In the genomic region with DNA sequence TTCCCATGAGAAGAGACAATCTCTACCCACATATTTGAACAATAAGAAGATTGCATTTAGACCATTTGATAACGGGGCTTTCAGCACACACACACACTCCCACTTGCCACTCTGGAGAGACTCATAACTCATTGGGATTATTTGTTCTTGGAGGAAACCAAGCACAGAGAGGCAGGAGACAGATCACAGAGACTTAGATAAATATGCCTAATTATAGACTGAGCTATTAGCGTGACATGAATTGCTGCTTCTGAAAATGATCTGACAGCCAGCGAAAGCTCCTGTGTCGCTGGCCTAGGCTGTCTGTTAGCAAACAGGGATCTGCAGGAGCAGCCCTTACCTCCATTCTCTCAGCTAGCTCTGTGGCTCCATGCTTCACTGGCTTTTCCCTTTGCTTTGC, we compare ENCODE assay signal across 20 cellular contexts.
DNase-seq lines count a peak whose midpoint lies in the region; TF ChIP-seq lines count a peak whose summit lies in the region.
"Had no signal": no experiment of that assay in that cellular context is flagged by ENCODE, and none has a peak within 500 bp of the region (broad histone marks: within the 10 kb centered on the region; RNA-seq: fewer than 3 reads in every experiment).

No MANE protein-coding gene starts in this region.

- H3F3A ChIP-seq in neural cell (ENCODE audit: insufficient read depth, low read length, poor library complexity, severe bottlenecking): no peaks in the 10 kb centered on the region

- H3K36me3 ChIP-seq in neural cell (ENCODE audit: insufficient read depth, low read length) (no peaks in the 10 kb centered on the region), breast epithelium (no peaks in the 10 kb centered on the region)
- H3K36me3 ChIP-seq: neutrophil, tibial nerve had no signal

- H3K9ac ChIP-seq in neural cell (ENCODE audit: low read length): peak overlapping the region; percentile 53

- TF ChIP-seq RAD21 in neural cell (conservative IDR thresholded peaks at IDR 0.05): peak; percentile 36

- intact Hi-C loops in breast epithelium (cut with DNase I; ENCODE audit: low total_unique reads): no loop called here

- H3K27me3 ChIP-seq in neural cell (ENCODE audit: insufficient read depth, low read depth, low read length) (no peaks in the 10 kb centered on the region), breast epithelium (no peaks in the 10 kb centered on the region)
- H3K27me3 ChIP-seq: neutrophil, tibial nerve had no signal

- peak overlapping the region; percentile 63 for H3K4me2 ChIP-seq in neural cell (ENCODE audit: low read length)

- H3K27ac ChIP-seq in neural cell (ENCODE audit: low read length): peak overlapping the region; percentile 89
- no peak overlapping the region for H3K27ac ChIP-seq in breast epithelium
- H3K27ac ChIP-seq: C4-2B, epithelial cell of prostate, neutrophil, tibial nerve had no signal

- no peaks in the 10 kb centered on the region for H3K9me3 ChIP-seq in neural cell (ENCODE audit: low read length)
- peaks cover 10 to 15% of the 10 kb centered on the region in 2 donors for H3K9me3 ChIP-seq in breast epithelium
- H3K9me3 ChIP-seq: mucosa of descending colon had no signal

- TF ChIP-seq CTCF in neural cell (IDR thresholded peaks at IDR 0.05; ENCODE audit: poor library complexity, severe bottlenecking) (no peak), breast epithelium (IDR thresholded peaks at IDR 0.05) (no peak)

- H3K4me1 ChIP-seq in breast epithelium: no peaks in the 10 kb centered on the region
- H3K4me1 ChIP-seq: tibial nerve had no signal

- peak; percentile 88 for TF ChIP-seq EP300 in neural cell (conservative IDR thresholded peaks at IDR 0.05; ENCODE audit: poor library complexity, severe bottlenecking)

- no peaks in the 10 kb centered on the region for H4K20me1 ChIP-seq in neural cell (ENCODE audit: insufficient read depth)

- DNase-seq in NCI-H2029 treated with DMSO at 0.1 percent for 48 hours (lab: John Stamatoyannopoulos, UW) (peak; percentile 17), NCI-H2029 (lab: John Stamatoyannopoulos, UW) (no peak), NCI-H2081 treated with DMSO at 0.1 percent for 48 hours (lab: John Stamatoyannopoulos, UW) (peak; percentile 91), SHP77 treated with DMSO at 0.1 percent for 48 hours (lab: John Stamatoyannopoulos, UW) (peak; percentile 91), NCI-H2107 treated with DMSO at 0.1 percent for 48 hours (lab: John Stamatoyannopoulos, UW; ENCODE audit: unreplicated experiment) (no peak), breast epithelium (ENCODE audit: low spot score in 2 of 2) (no peak)
- no peak for DNase-seq in stimulated activated CD4-positive, alpha-beta T cell treated with anti-CD3 and anti-CD28 coated beads, Interleukin-2, amount 100 ng/mL, for 24 hours
- DNase-seq: 8988T; activated CD8-positive, alpha-beta T cell treated with anti-CD3 and anti-CD28 coated beads, Interleukin-2, amount 10 ng/mL, durations not matched to agents 7 days and 5 days; activated naive CD8-positive, alpha-beta T cell treated with anti-CD3 and anti-CD28 coated beads for 36 hours; activated T-cell treated with anti-CD3 and anti-CD28 coated beads, Interleukin-2, amount 50 U/mL, for 48 hours; foreskin melanocyte; mucosa of descending colon; stimulated activated naive CD4-positive, alpha-beta T cell; T-helper 17 cell had no signal

- H3K79me2 ChIP-seq in neural cell (replicated peaks; ENCODE audit: insufficient read depth, low read length): no peaks in the 10 kb centered on the region

- H3K9me2 ChIP-seq in neural cell (ENCODE audit: insufficient read depth, low read length): no peaks in the 10 kb centered on the region

- no peak for TF ChIP-seq POLR2A in breast epithelium (IDR thresholded peaks at IDR 0.05)

- peak overlapping the region; percentile 46 for H3K4me3 ChIP-seq in neural cell (ENCODE audit: low read length)
- H3K4me3 ChIP-seq in breast epithelium: no peak overlapping the region
- H3K4me3 ChIP-seq: mucosa of descending colon, tibial nerve had no signal

- H2AFZ ChIP-seq in neural cell (ENCODE audit: low read depth, low read length): no peak overlapping the region

TF ChIP-seq in neural cell, 6 proteins besides CTCF, POLR2A, EP300 and RAD21:
- TF ChIP-seq EZH2 (IDR thresholded peaks at IDR 0.05; ENCODE audit: borderline replicate concordance, insufficient read depth, low read length, poor library complexity, severe bottlenecking): no peak
- TF ChIP-seq MXI1 (conservative IDR thresholded peaks at IDR 0.05; ENCODE audit: poor library complexity, severe bottlenecking): no peak
- peak; percentile 19 for TF ChIP-seq SMC3 (conservative IDR thresholded peaks at IDR 0.05; ENCODE audit: poor library complexity)
- no peak for TF ChIP-seq TAF1 (IDR thresholded peaks at IDR 0.05; ENCODE audit: low read depth)
- TF ChIP-seq, protein P1, sequence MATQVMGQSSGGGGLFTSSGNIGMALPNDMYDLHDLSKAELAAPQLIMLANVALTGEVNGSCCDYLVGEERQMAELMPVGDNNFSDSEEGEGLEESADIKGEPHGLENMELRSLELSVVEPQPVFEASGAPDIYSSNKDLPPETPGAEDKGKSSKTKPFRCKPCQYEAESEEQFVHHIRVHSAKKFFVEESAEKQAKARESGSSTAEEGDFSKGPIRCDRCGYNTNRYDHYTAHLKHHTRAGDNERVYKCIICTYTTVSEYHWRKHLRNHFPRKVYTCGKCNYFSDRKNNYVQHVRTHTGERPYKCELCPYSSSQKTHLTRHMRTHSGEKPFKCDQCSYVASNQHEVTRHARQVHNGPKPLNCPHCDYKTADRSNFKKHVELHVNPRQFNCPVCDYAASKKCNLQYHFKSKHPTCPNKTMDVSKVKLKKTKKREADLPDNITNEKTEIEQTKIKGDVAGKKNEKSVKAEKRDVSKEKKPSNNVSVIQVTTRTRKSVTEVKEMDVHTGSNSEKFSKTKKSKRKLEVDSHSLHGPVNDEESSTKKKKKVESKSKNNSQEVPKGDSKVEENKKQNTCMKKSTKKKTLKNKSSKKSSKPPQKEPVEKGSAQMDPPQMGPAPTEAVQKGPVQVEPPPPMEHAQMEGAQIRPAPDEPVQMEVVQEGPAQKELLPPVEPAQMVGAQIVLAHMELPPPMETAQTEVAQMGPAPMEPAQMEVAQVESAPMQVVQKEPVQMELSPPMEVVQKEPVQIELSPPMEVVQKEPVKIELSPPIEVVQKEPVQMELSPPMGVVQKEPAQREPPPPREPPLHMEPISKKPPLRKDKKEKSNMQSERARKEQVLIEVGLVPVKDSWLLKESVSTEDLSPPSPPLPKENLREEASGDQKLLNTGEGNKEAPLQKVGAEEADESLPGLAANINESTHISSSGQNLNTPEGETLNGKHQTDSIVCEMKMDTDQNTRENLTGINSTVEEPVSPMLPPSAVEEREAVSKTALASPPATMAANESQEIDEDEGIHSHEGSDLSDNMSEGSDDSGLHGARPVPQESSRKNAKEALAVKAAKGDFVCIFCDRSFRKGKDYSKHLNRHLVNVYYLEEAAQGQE (IDR thresholded peaks at IDR 0.05; ENCODE audit: borderline replicate concordance): peak; percentile 54
- peak; percentile 78 for TF ChIP-seq POLR2AphosphoS5 (IDR thresholded peaks at IDR 0.05)

Comparison
In these comparisons a context has a peak if more than half of its experiments do, and no peak if none do; other contexts are left out.
1. DNase-seq: peak in NCI-H2029 treated with DMSO at 0.1 percent for 48 hours (single experiment), NCI-H2081 treated with DMSO at 0.1 percent for 48 hours (single experiment) and SHP77 treated with DMSO at 0.1 percent for 48 hours (single experiment); none in NCI-H2029 (single experiment), stimulated activated CD4-positive, alpha-beta T cell treated with anti-CD3 and anti-CD28 coated beads, Interleukin-2, amount 100 ng/mL, for 24 hours (0 of 2), NCI-H2107 treated with DMSO at 0.1 percent for 48 hours (single experiment) and breast epithelium (0 of 2).